In genomic region chr13:41231786-41232185, GRCh38 we compare ENCODE assay signal across 12 cellular contexts. TPM values are rescaled to one million over a fixed set of nuclear protein-coding genes. Genes with fewer than 3 reads are reported as not detected.
DNase-seq lines count a peak whose midpoint lies in the region; ATAC-seq and FAIRE-seq lines count a peak whose summit lies in the region.
"Had no signal": no experiment of that assay in that cellular context is flagged by ENCODE, and none has a peak within 500 bp of the region (broad histone marks: within the 10 kb centered on the region; RNA-seq: fewer than 3 reads in every experiment).

No MANE protein-coding gene starts in this region.

- H3K9me3 Mint-ChIP-seq in activated CD4-positive, alpha-beta T cell treated with anti-CD3 and anti-CD28 coated beads, Interleukin-2, amount 10 ng/mL, durations not matched to agents 24 days and 14 days, result no peaks in the 10 kb centered on the region

- H3K27ac ChIP-seq in BLaER1, result no peak overlapping the region

- peaks cover 2% of the 10 kb centered on the region for H3K4me1 Mint-ChIP-seq in activated CD4-positive, alpha-beta T cell treated with anti-CD3 and anti-CD28 coated beads, Interleukin-2, amount 10 ng/mL, durations not matched to agents 24 days and 14 days

- intact Hi-C loops in sciatic nerve (cut with DNase I), result loop anchor here (5.0 kb wide), 1 partner anchor 366 kb away; no protein-coding TSS in a partner anchor
- intact Hi-C loops in activated CD4-positive, alpha-beta T cell treated with anti-CD3 and anti-CD28 coated beads, Interleukin-2, amount 10 ng/mL, durations not matched to agents 24 days and 14 days (cut with micrococcal nuclease), result no loop called here

- no peaks in the 10 kb centered on the region for H3K9me3 ChIP-seq in BLaER1
- H3K9me3 ChIP-seq: HAP-1 had no signal

- DNase-seq in GM18507 (ENCODE audit: extremely low spot score, insufficient read length, low read depth) (no peak), RPMI7951 (ENCODE audit: low read depth) (peak; percentile 2), iris pigment epithelial cell (ENCODE audit: low read depth) (peak; percentile 41), superior temporal gyrus (ENCODE audit: extremely low spot score) (no peak), sciatic nerve (ENCODE audit: low spot score) (no peak)
- no peak for DNase-seq in activated CD4-positive, alpha-beta T cell treated with anti-CD3 and anti-CD28 coated beads, Interleukin-2, amount 10 ng/mL, durations not matched to agents 24 days and 14 days
- DNase-seq: stimulated activated naive CD4-positive, alpha-beta T cell treated with Interleukin-2 at 50 U/mL for 16 hours had no signal

- ATAC-seq in sciatic nerve (no peak), GM21529 (IDR thresholded peaks at IDR 0.05; ENCODE audit: unreplicated experiment) (no peak)

- H3K27me3 ChIP-seq in BLaER1, result no peaks in the 10 kb centered on the region

- H3K9ac ChIP-seq in BLaER1, result no peak overlapping the region

- peaks cover 65% of the 10 kb centered on the region for H3K36me3 ChIP-seq in BLaER1
- H3K36me3 ChIP-seq: HAP-1 had no signal

- H3K27me3 Mint-ChIP-seq in activated CD4-positive, alpha-beta T cell treated with anti-CD3 and anti-CD28 coated beads, Interleukin-2, amount 10 ng/mL, durations not matched to agents 24 days and 14 days, result no peaks in the 10 kb centered on the region

- no peaks in the 10 kb centered on the region for H4K20me1 ChIP-seq in BLaER1

- peaks cover 22% of the 10 kb centered on the region for H3K4me1 ChIP-seq in BLaER1
- H3K4me1 ChIP-seq: HAP-1 had no signal

- peaks cover 26% of the 10 kb centered on the region for H3K36me3 Mint-ChIP-seq in activated CD4-positive, alpha-beta T cell treated with anti-CD3 and anti-CD28 coated beads, Interleukin-2, amount 10 ng/mL, durations not matched to agents 24 days and 14 days (ENCODE audit: low read depth)

- H3K4me3 Mint-ChIP-seq in activated CD4-positive, alpha-beta T cell treated with anti-CD3 and anti-CD28 coated beads, Interleukin-2, amount 10 ng/mL, durations not matched to agents 24 days and 14 days, result no peak overlapping the region

- peak; percentile 35 for FAIRE-seq in GM18507 (lab: Jason Lieb, UNC)
- FAIRE-seq: TTC549 had no signal

- peak overlapping the region; percentile 24; the same call in 1 of the 2 replicates for H3K4me2 ChIP-seq in BLaER1
- H3K4me2 ChIP-seq: smooth muscle cell had no signal

- no peak overlapping the region for H3K4me3 ChIP-seq in BLaER1
- H3K4me3 ChIP-seq: HAP-1, smooth muscle cell had no signal

- no peak overlapping the region for H3K27ac Mint-ChIP-seq in activated CD4-positive, alpha-beta T cell treated with anti-CD3 and anti-CD28 coated beads, Interleukin-2, amount 10 ng/mL, durations not matched to agents 24 days and 14 days

RNA-seq across cellular contexts. Expression of gene MTRF1, which starts 31.6 kb away (rescaled TPM):
- 12.6 and 13.9 TPM in 2 replicates for total RNA-seq in RPMI7951 (2014; rRNA removed; shearing (Covaris generic))
- total RNA-seq in sciatic nerve, result 12.2 TPM
- 20.1 and 20.6 TPM in 2 replicates for total RNA-seq in activated CD4-positive, alpha-beta T cell treated with anti-CD3 and anti-CD28 coated beads, Interleukin-2, amount 10 ng/mL, durations not matched to agents 24 days and 14 days

RNA-seq across cellular contexts. Expression of gene KBTBD7, which starts 37.4 kb away (rescaled TPM):
- 3.9 and 4.4 TPM in 2 replicates for total RNA-seq in RPMI7951 (2014; rRNA removed; shearing (Covaris generic))
- 8.5 TPM for total RNA-seq in sciatic nerve
- total RNA-seq in activated CD4-positive, alpha-beta T cell treated with anti-CD3 and anti-CD28 coated beads, Interleukin-2, amount 10 ng/mL, durations not matched to agents 24 days and 14 days, result 5.6 and 6.2 TPM in 2 replicates

Comparison
In these comparisons a context has a peak if more than half of its experiments do, and no peak if none do; other contexts are left out.
1. DNase-seq: peak in RPMI7951 (single experiment) and iris pigment epithelial cell (single experiment); none in GM18507 (single experiment), superior temporal gyrus (single experiment), sciatic nerve (single experiment) and activated CD4-positive, alpha-beta T cell treated with anti-CD3 and anti-CD28 coated beads, Interleukin-2, amount 10 ng/mL, durations not matched to agents 24 days and 14 days (single experiment).